8 cellular contexts compared by ENCODE assay signal in the genomic region with DNA sequence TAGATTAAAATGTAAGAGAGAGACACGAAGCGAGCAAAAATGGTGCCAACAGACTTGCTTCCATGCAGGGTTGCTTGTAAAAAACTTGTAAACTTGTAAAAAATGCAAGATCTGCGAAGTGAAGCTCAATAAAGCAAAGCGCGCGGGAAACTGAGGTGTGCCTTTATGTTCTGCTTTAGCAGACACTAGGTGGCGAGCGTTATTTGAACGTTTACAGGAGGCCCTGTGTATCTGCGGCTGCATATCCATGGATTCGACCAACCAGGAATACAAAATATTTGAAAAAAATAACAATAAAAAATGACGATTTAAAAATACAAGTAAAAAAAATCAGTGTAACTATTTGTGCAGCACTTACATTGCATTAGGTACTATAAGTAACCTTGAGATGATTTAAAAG. TPM values are rescaled to one million over a fixed set of nuclear protein-coding genes. Genes with fewer than 3 reads are reported as not detected.
DNase-seq lines count a peak whose midpoint lies in the region; ATAC-seq, FAIRE-seq and TF ChIP-seq lines count a peak whose summit lies in the region.

No MANE protein-coding gene starts in this region.

- no peak overlapping the region for H2AFZ ChIP-seq in keratinocyte (ENCODE audit: control insufficient read depth, low read length)

- peak overlapping the region; percentile 83 for H3K9ac ChIP-seq in keratinocyte (ENCODE audit: control insufficient read depth, extremely low read depth, insufficient read depth, low read length)

- H3K9me3 ChIP-seq in KOPT-K1 (ENCODE audit: insufficient read depth, low read length, poor library complexity, severe bottlenecking) = no peaks in the 10 kb centered on the region
- H3K9me3 ChIP-seq in keratinocyte (ENCODE audit: control insufficient read depth, low read depth, low read length) = no peaks in the 10 kb centered on the region

- peak overlapping the region; percentile 75 for H3K4me2 ChIP-seq in keratinocyte (ENCODE audit: control insufficient read depth, extremely low read depth, insufficient read depth, low read depth, low read length)

- DNase-seq in COR-L47 (lab: John Stamatoyannopoulos, UW) = peak; percentile 61
- DNase-seq in keratinocyte (ENCODE audit: low read depth, low spot score) = no peak
- no peak for DNase-seq in GM12891 (ENCODE audit: insufficient read length, low spot score)
- no peak for DNase-seq in activated effector memory CD4-positive, alpha-beta T cell treated with Interleukin-2 at 50 U/mL for 16 hours
- no peak for DNase-seq in RCC 7860 (ENCODE audit: low spot score)

- H3K9me3 Mint-ChIP-seq in activated T-helper 17 cell treated with anti-CD3 and anti-CD28 coated beads, Interleukin-2, amount 50 U/mL, for 72 hours = no peaks in the 10 kb centered on the region

- peaks cover 10% of the 10 kb centered on the region for H4K20me1 ChIP-seq in keratinocyte (ENCODE audit: control insufficient read depth, extremely low read depth, insufficient read depth, low read length)

- no peaks in the 10 kb centered on the region for H3K27me3 Mint-ChIP-seq in activated T-helper 17 cell treated with anti-CD3 and anti-CD28 coated beads, Interleukin-2, amount 50 U/mL, for 72 hours

- peak; percentile 40 to 65 (median 49) for TF ChIP-seq CTCF in keratinocyte (optimal IDR thresholded peaks at IDR 0.05 in 1 of 3, IDR thresholded peaks at IDR 0.05 in 1 of 3, conservative IDR thresholded peaks at IDR 0.05 in 1 of 3; ENCODE audit: extremely low read depth in 1 of 3, insufficient read depth in 2 of 3, low read length in 3 of 3)

- peaks cover 87% of the 10 kb centered on the region for H3K36me3 Mint-ChIP-seq in activated T-helper 17 cell treated with anti-CD3 and anti-CD28 coated beads, Interleukin-2, amount 50 U/mL, for 72 hours (ENCODE audit: low read depth)

- no peaks in the 10 kb centered on the region for H3K9me1 ChIP-seq in keratinocyte (ENCODE audit: control insufficient read depth, extremely low read depth, insufficient read depth, low read length)

- H3K27me3 ChIP-seq in keratinocyte (ENCODE audit: control insufficient read depth, extremely low read depth, insufficient read depth, low read length) = no peaks in the 10 kb centered on the region

- peak overlapping the region; percentile 82 for H3K27ac Mint-ChIP-seq in activated T-helper 17 cell treated with anti-CD3 and anti-CD28 coated beads, Interleukin-2, amount 50 U/mL, for 72 hours

- H3K4me3 ChIP-seq in keratinocyte (ENCODE audit: control insufficient read depth in 2 of 3, extremely low read depth in 1 of 3, insufficient read depth in 2 of 3, low read depth in 1 of 3, low read length in 3 of 3) = peak overlapping the region in 2 of 3 experiments; percentile 98 to 99

- peaks cover 68% of the 10 kb centered on the region for H3K79me2 ChIP-seq in keratinocyte (ENCODE audit: control insufficient read depth, insufficient read depth, low read length)

- peaks cover 70% of the 10 kb centered on the region for H3K36me3 ChIP-seq in KOPT-K1 (ENCODE audit: insufficient read depth, low read length)
- H3K36me3 ChIP-seq in keratinocyte (ENCODE audit: control insufficient read depth in 2 of 2, extremely low read depth in 1 of 2, insufficient read depth in 2 of 2, low read length in 2 of 2) = peaks cover 6 to 18% of the 10 kb centered on the region in 2 experiments

- peak overlapping the region; percentile 91 for H3K27ac ChIP-seq in KOPT-K1 (ENCODE audit: low read depth, low read length, poor library complexity, severe bottlenecking)
- H3K27ac ChIP-seq in keratinocyte (ENCODE audit: control insufficient read depth, insufficient read depth, low read length) = no peak overlapping the region

- FAIRE-seq in keratinocyte (lab: Jason Lieb, UNC) (no peak), GM12891 (lab: Jason Lieb, UNC) (no peak), RCC 7860 (lab: Jason Lieb, UNC) (no peak)

- peaks cover 45% of the 10 kb centered on the region for H3K4me1 Mint-ChIP-seq in activated T-helper 17 cell treated with anti-CD3 and anti-CD28 coated beads, Interleukin-2, amount 50 U/mL, for 72 hours

- H3K4me3 Mint-ChIP-seq in activated T-helper 17 cell treated with anti-CD3 and anti-CD28 coated beads, Interleukin-2, amount 50 U/mL, for 72 hours = peak overlapping the region; percentile 96

- H3K4me1 ChIP-seq in keratinocyte (ENCODE audit: control insufficient read depth, extremely low read depth, insufficient read depth, low read length) = peaks cover 17% of the 10 kb centered on the region

- TF ChIP-seq POLR2A in GM12891 (IDR thresholded peaks at IDR 0.05; ENCODE audit: low read depth, low read length) = no peak

- ATAC-seq in activated T-helper 17 cell treated with anti-CD3 and anti-CD28 coated beads, Interleukin-2, amount 50 U/mL, for 72 hours (replicated peaks) = no peak
- no peak for ATAC-seq in HG03342 (IDR thresholded peaks at IDR 0.05; ENCODE audit: unreplicated experiment)

- dilution Hi-C loops in keratinocyte (cut with MboI; ENCODE audit: extremely low pct_ligation_motif_present, low sequenced_read_pairs) = no loop called here

TF ChIP-seq in GM12891, 5 proteins besides CTCF, POLR2A, EP300 and RAD21:
- TF ChIP-seq POU2F2 (IDR thresholded peaks at IDR 0.05; ENCODE audit: low read depth, low read length) = no peak

RNA-seq across cellular contexts. Expression of a gene that starts 1.5 kb away (rescaled TPM):
- total RNA-seq in activated T-helper 17 cell treated with anti-CD3 and anti-CD28 coated beads, Interleukin-2, amount 50 U/mL, for 72 hours = 100 to 1,000 TPM in 1 of 2 donors, 10 to 100 TPM in 1; 88.9 to 136 TPM
- 82.0 to 114 TPM (median 106 TPM) in 3 replicates for polyA plus RNA-seq in keratinocyte
- polyA plus RNA-seq in keratinocyte (2011; ENCODE audit: low read depth) = 44.9 TPM
- polyA plus RNA-seq in keratinocyte (2011; cell fraction: cytosol; rRNA removed) = 65.3 and 72.5 TPM in 2 replicates
- polyA plus RNA-seq in keratinocyte (2011; cell fraction: nucleus; rRNA removed) = 241 and 269 TPM in 2 replicates
- polyA plus RNA-seq in keratinocyte (2012; ENCODE audit: low replicate concordance) = 51.6 and 64.6 TPM in 2 replicates
- polyA minus RNA-seq in keratinocyte = 47.3 to 114 TPM (median 111 TPM) in 3 replicates
- 58.9 TPM for polyA minus RNA-seq in keratinocyte (2011; cell fraction: cytosol; rRNA and poly(A)+ RNA removed)
- polyA minus RNA-seq in keratinocyte (2011; cell fraction: nucleus; rRNA and poly(A)+ RNA removed) = 66.2 and 111 TPM in 2 replicates
- 41.5 TPM for polyA plus RNA-seq in GM12891 (2012; ENCODE audit: low read depth, missing spikeins)

RNA-seq across cellular contexts. Expression of a gene that starts 17.8 kb away (rescaled TPM):
- total RNA-seq in activated T-helper 17 cell treated with anti-CD3 and anti-CD28 coated beads, Interleukin-2, amount 50 U/mL, for 72 hours = 10 to 100 TPM; 52.6 to 86.2 TPM
- 69.3 to 132 TPM (median 115 TPM) in 3 replicates for polyA plus RNA-seq in keratinocyte
- polyA plus RNA-seq in keratinocyte (2011; ENCODE audit: low read depth) = 21.6 TPM
- 134 and 154 TPM in 2 replicates for polyA plus RNA-seq in keratinocyte (2011; cell fraction: cytosol; rRNA removed)
- polyA plus RNA-seq in keratinocyte (2011; cell fraction: nucleus; rRNA removed) = 33.1 and 37.7 TPM in 2 replicates
- polyA plus RNA-seq in keratinocyte (2012; ENCODE audit: low replicate concordance) = 51.1 and 105 TPM in 2 replicates
- polyA minus RNA-seq in keratinocyte = 62.1 to 83.9 TPM (median 66.2 TPM) in 3 replicates
- 103 TPM for polyA minus RNA-seq in keratinocyte (2011; cell fraction: cytosol; rRNA and poly(A)+ RNA removed)
- polyA minus RNA-seq in keratinocyte (2011; cell fraction: nucleus; rRNA and poly(A)+ RNA removed) = 13.4 and 18.2 TPM in 2 replicates
- 67.9 TPM for polyA plus RNA-seq in GM12891 (2012; ENCODE audit: low read depth, missing spikeins)
